In the genomic region with DNA sequence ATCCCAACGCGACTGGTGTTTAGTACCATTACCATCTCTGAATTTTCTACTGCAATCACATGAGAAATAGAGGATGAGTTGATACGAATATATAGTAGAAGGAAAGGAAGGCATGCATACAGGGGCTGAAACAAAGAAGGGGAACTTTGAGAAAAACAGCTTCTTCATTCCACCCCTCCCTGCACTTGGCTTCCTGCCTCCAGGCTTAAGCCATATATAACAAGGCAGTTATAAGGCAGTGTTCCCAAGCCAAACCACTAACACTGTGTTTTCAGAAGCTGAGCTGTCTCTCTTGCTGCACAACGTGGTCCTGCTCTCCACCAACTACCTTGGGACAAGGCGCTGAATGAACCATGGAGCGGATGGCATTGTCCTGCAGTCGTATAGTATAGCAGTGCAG, we compare ENCODE assay signal across 1 cellular context.
TF ChIP-seq lines count a peak whose summit lies in the region.

No MANE protein-coding gene starts in this region.

TF ChIP-seq in H1, 55 proteins besides CTCF, POLR2A, EP300 and RAD21:
- no peak for TF ChIP-seq HDAC2 (IDR thresholded peaks at IDR 0.05; ENCODE audit: borderline replicate concordance in 1 of 2, low read depth in 2 of 2, low read length in 2 of 2)
- no peak for TF ChIP-seq SP1 (IDR thresholded peaks at IDR 0.05; ENCODE audit: low read depth, low read length)
- TF ChIP-seq, protein P1, sequence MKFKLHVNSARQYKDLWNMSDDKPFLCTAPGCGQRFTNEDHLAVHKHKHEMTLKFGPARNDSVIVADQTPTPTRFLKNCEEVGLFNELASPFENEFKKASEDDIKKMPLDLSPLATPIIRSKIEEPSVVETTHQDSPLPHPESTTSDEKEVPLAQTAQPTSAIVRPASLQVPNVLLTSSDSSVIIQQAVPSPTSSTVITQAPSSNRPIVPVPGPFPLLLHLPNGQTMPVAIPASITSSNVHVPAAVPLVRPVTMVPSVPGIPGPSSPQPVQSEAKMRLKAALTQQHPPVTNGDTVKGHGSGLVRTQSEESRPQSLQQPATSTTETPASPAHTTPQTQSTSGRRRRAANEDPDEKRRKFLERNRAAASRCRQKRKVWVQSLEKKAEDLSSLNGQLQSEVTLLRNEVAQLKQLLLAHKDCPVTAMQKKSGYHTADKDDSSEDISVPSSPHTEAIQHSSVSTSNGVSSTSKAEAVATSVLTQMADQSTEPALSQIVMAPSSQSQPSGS (IDR thresholded peaks at IDR 0.05; ENCODE audit: low read length) = no peak
- no peak for TF ChIP-seq SUZ12 (IDR thresholded peaks at IDR 0.05; ENCODE audit: low read length)
- no peak for TF ChIP-seq EGR1 (IDR thresholded peaks at IDR 0.05; ENCODE audit: borderline replicate concordance, low read depth, low read length)
- TF ChIP-seq KDM4A (IDR thresholded peaks at IDR 0.05; ENCODE audit: low read depth, low read length, severe bottlenecking) = no peak
- no peak for TF ChIP-seq JUN (IDR thresholded peaks at IDR 0.05; ENCODE audit: low read depth, low read length)
- TF ChIP-seq, protein P2, sequence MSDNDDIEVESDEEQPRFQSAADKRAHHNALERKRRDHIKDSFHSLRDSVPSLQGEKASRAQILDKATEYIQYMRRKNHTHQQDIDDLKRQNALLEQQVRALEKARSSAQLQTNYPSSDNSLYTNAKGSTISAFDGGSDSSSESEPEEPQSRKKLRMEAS (IDR thresholded peaks at IDR 0.05) = no peak
- TF ChIP-seq ASH2L (IDR thresholded peaks at IDR 0.05; ENCODE audit: low read length) = no peak
- no peak for TF ChIP-seq TBP (IDR thresholded peaks at IDR 0.05; ENCODE audit: low read depth, low read length)
- TF ChIP-seq GTF2F1 (IDR thresholded peaks at IDR 0.05; ENCODE audit: borderline replicate concordance, low read depth, low read length) = no peak
- no peak for TF ChIP-seq ZNF274 (IDR thresholded peaks at IDR 0.05; ENCODE audit: borderline replicate concordance, extremely low read depth, low read length)
- no peak for TF ChIP-seq HDAC6 (IDR thresholded peaks at IDR 0.05; ENCODE audit: low read depth, low read length)
- TF ChIP-seq CHD1 (IDR thresholded peaks at IDR 0.05; ENCODE audit: low read depth, low read length) = no peak
- no peak for TF ChIP-seq SRF (IDR thresholded peaks at IDR 0.05; ENCODE audit: low read depth, low read length)
- TF ChIP-seq TAF7 (optimal IDR thresholded peaks at IDR 0.05; ENCODE audit: borderline replicate concordance, low read depth, low read length) = no peak
- TF ChIP-seq POU5F1 (IDR thresholded peaks at IDR 0.05; ENCODE audit: low read depth, low read length) = no peak
- TF ChIP-seq, protein P3, sequence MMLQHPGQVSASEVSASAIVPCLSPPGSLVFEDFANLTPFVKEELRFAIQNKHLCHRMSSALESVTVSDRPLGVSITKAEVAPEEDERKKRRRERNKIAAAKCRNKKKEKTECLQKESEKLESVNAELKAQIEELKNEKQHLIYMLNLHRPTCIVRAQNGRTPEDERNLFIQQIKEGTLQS (IDR thresholded peaks at IDR 0.05; ENCODE audit: insufficient read depth, low read depth, low read length) = no peak
- TF ChIP-seq RXRA (IDR thresholded peaks at IDR 0.05; ENCODE audit: insufficient read depth, low read depth, low read length) = no peak
